7 cellular contexts compared by ENCODE assay signal in genomic region chr16:87119748-87120147, GRCh38.
"Had no signal": no experiment of that assay in that cellular context is flagged by ENCODE, and none has a peak within 500 bp of the region (broad histone marks: within the 10 kb centered on the region; RNA-seq: fewer than 3 reads in every experiment).

No MANE protein-coding gene starts in this region.

- H3K9ac ChIP-seq: GM23248 had no signal

- FAIRE-seq: H54, HTR-8/SVneo had no signal

- DNase-seq: GM23248, GOT3, H9, HCEC 1CT, KBM-7 had no signal

- H3K27ac ChIP-seq: GM23248 had no signal

- H2AFZ ChIP-seq: GM23248 had no signal

- H3K4me3 ChIP-seq: GM23248 had no signal
